8 cellular contexts compared by ENCODE assay signal in genomic region chr9:112173489-112174222, GRCh38. TPM values are rescaled to one million over a fixed set of nuclear protein-coding genes. Genes with fewer than 3 reads are reported as not detected.
DNase-seq lines count a peak whose midpoint lies in the region; ATAC-seq and TF ChIP-seq lines count a peak whose summit lies in the region.

No MANE protein-coding gene starts in this region.

- no peak for DNase-seq in left ventricle myocardium inferior
- no peak for DNase-seq in right atrium auricular region (ENCODE audit: low spot score)
- DNase-seq in mesothelial cell of epicardium (ENCODE audit: low spot score in 2 of 2, unreplicated experiment in 2 of 2): no peak
- no peak for DNase-seq in stimulated activated CD4-positive, alpha-beta T cell treated with anti-CD3 and anti-CD28 coated beads, Interleukin-15, amount 100 ng/mL, for 24 hours

- H3K27ac ChIP-seq in left ventricle myocardium inferior (replicated peaks): peak overlapping the region; percentile 84
- no peak overlapping the region for H3K27ac ChIP-seq in right atrium auricular region

- peak overlapping the region; percentile 72 for H3K4me3 ChIP-seq in left ventricle myocardium inferior
- H3K4me3 ChIP-seq in right atrium auricular region: peak overlapping the region in 1 of 2 donors; percentile 76

- peak overlapping the region; percentile 89 for H3K4me3 Mint-ChIP-seq in activated naive CD8-positive, alpha-beta T cell
- H3K4me3 Mint-ChIP-seq in mesothelial cell of epicardium: peak overlapping the region; percentile 80

- no peaks in the 10 kb centered on the region for H3K27me3 Mint-ChIP-seq in activated naive CD8-positive, alpha-beta T cell
- H3K27me3 Mint-ChIP-seq in mesothelial cell of epicardium (ENCODE audit: low read depth): peaks cover 8% of the 10 kb centered on the region

- intact Hi-C loops in left ventricle myocardium inferior (cut with micrococcal nuclease): no loop called here

- H3K36me3 Mint-ChIP-seq in activated naive CD8-positive, alpha-beta T cell: peaks cover 4% of the 10 kb centered on the region
- H3K36me3 Mint-ChIP-seq in mesothelial cell of epicardium: peaks cover 3% of the 10 kb centered on the region

- H3K4me1 Mint-ChIP-seq in activated naive CD8-positive, alpha-beta T cell (ENCODE audit: low read depth): peaks cover 58% of the 10 kb centered on the region
- peaks cover 45% of the 10 kb centered on the region for H3K4me1 Mint-ChIP-seq in mesothelial cell of epicardium

- H3K27me3 ChIP-seq in left ventricle myocardium inferior (ENCODE audit: low read depth): no peaks in the 10 kb centered on the region
- H3K27me3 ChIP-seq in right atrium auricular region: no peaks in the 10 kb centered on the region

- TF ChIP-seq CTCF in left ventricle myocardium inferior (IDR thresholded peaks at IDR 0.05; ENCODE audit: borderline replicate concordance): no peak
- no peak for TF ChIP-seq CTCF in right atrium auricular region (IDR thresholded peaks at IDR 0.05)
- TF ChIP-seq CTCF in mesothelial cell of epicardium (IDR thresholded peaks at IDR 0.05; ENCODE audit: unreplicated experiment): no peak

- H3K9me3 ChIP-seq in left ventricle myocardium inferior (replicated peaks): no peaks in the 10 kb centered on the region
- no peaks in the 10 kb centered on the region for H3K9me3 ChIP-seq in right atrium auricular region

- no peaks in the 10 kb centered on the region for H3K9me3 Mint-ChIP-seq in activated naive CD8-positive, alpha-beta T cell (ENCODE audit: low read depth)
- H3K9me3 Mint-ChIP-seq in mesothelial cell of epicardium: no peaks in the 10 kb centered on the region

- no peaks in the 10 kb centered on the region for H3K36me3 ChIP-seq in left ventricle myocardium inferior
- H3K36me3 ChIP-seq in right atrium auricular region: no peaks in the 10 kb centered on the region

- H3K4me1 ChIP-seq in left ventricle myocardium inferior (peaks cover 16% of the 10 kb centered on the region), right atrium auricular region (peaks cover 0 to 16% of the 10 kb centered on the region in 2 donors)

- H3K27ac Mint-ChIP-seq in activated naive CD8-positive, alpha-beta T cell: peak overlapping the region; percentile 84
- peak overlapping the region; percentile 33 for H3K27ac Mint-ChIP-seq in mesothelial cell of epicardium

- ATAC-seq in GM19455 (IDR thresholded peaks at IDR 0.05; ENCODE audit: unreplicated experiment): no peak
- ATAC-seq in GM18867 (IDR thresholded peaks at IDR 0.05; ENCODE audit: unreplicated experiment): no peak
- no peak for ATAC-seq in HG03175 (IDR thresholded peaks at IDR 0.05; ENCODE audit: unreplicated experiment)

RNA-seq across cellular contexts. Expression of gene SUSD1, which starts 1.4 kb away (rescaled TPM):
- 5.1 TPM for total RNA-seq in left ventricle myocardium inferior
- 10 to 100 TPM in 1 of 2 donors, 1 to 10 TPM in 1; 6.2 to 10.6 TPM for total RNA-seq in right atrium auricular region
- total RNA-seq in mesothelial cell of epicardium: 24.1 to 26.0 TPM (median 25.8 TPM) in 3 replicates
